Comparison of ENCODE assay signal across 10 cellular contexts in the genomic region with DNA sequence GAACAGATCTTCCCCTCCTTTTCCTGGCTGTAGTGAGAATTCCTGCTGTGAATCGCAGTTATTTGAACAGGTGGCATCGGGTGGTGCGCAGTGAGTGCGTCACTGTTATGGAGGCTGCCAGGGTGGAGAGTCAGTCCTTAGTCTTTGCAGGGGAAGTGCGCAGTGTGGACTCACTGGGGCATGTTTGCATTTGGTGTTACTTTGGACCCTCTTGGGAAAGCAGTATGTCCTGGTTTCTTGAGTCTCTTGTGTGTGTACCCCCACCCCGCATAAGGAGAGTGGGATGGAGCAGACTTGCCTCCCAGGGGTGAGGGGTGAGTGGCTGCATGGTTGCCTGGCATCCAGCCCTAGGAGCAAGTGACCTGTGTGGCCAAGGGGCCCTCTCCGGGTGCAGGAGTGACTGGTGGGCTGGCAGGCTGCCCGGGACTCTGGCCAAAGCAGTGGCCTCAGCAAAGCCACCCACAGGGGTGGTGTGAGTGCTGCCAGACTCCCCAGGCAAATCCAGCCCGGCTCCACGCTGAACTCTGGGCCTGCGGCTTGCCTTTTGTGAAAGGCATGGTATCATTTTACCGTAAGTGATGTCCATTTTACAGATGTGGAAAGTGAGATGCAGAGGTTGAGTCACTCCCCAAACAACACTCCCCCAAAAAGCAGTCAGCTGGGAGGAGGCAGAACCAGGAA. TPM values are rescaled to one million over a fixed set of nuclear protein-coding genes. Genes with fewer than 3 reads are reported as not detected.
DNase-seq lines count a peak whose midpoint lies in the region; ATAC-seq and TF ChIP-seq lines count a peak whose summit lies in the region.
"Had no signal": no experiment of that assay in that cellular context is flagged by ENCODE, and none has a peak within 500 bp of the region (broad histone marks: within the 10 kb centered on the region; RNA-seq: fewer than 3 reads in every experiment).

No MANE protein-coding gene starts in this region.

- H3K79me1 ChIP-seq in neuronal stem cell (ENCODE audit: low read depth, low read length) = no peaks in the 10 kb centered on the region

- no TSS peak for BruUV-seq in Calu3 (replicated peaks; lab: Mats Ljungman, UMichigan)

- no CpG with 5 or more reads among the region's 12 CpGs for WGBS in neuronal stem cell (ENCODE audit: extremely low coverage in 2 of 2, insufficient read length in 2 of 2, insufficient replicate concordance in 1 of 2), 2 donors

- peaks cover 44% of the 10 kb centered on the region for H3K4me1 Mint-ChIP-seq in Calu3 (ENCODE audit: low read depth, unreplicated experiment)
- H3K4me1 Mint-ChIP-seq: activated T-helper 17 cell treated with anti-CD3 and anti-CD28 coated beads, Interleukin-2, amount 50 U/mL, for 72 hours had no signal

- no peaks in the 10 kb centered on the region for H3K79me2 ChIP-seq in Karpas-422 (ENCODE audit: low read length)

- peak overlapping the region; percentile 64 for H2BK12ac ChIP-seq in neuronal stem cell (ENCODE audit: low read length)

- H3K4me1 ChIP-seq in neuronal stem cell (ENCODE audit: control insufficient read depth in 2 of 2, insufficient read depth in 1 of 2, low read depth in 1 of 2, low read length in 2 of 2) (peaks cover 0 to 23% of the 10 kb centered on the region in 2 donors), Karpas-422 (ENCODE audit: low read length) (no peaks in the 10 kb centered on the region)

- H2AFZ ChIP-seq in neuronal stem cell (ENCODE audit: low read length) = no peak overlapping the region
- H2AFZ ChIP-seq in Karpas-422 (ENCODE audit: low read length) = no peak overlapping the region

- H3K27me3 ChIP-seq in neuronal stem cell (ENCODE audit: control insufficient read depth in 3 of 3, insufficient read depth in 3 of 3, low read depth in 1 of 3, low read length in 3 of 3) (no peaks in the 10 kb centered on the region), Karpas-422 (ENCODE audit: low read length) (no peaks in the 10 kb centered on the region)

- peak overlapping the region; percentile 63 for H2BK120ac ChIP-seq in neuronal stem cell (ENCODE audit: low read depth, low read length)

- no peak for TF ChIP-seq CTCF in Calu3 (IDR thresholded peaks at IDR 0.05; ENCODE audit: unreplicated experiment)

- peak overlapping the region; percentile 93 for H4K8ac ChIP-seq in neuronal stem cell (ENCODE audit: low read depth, low read length)

- no peak overlapping the region for H3K4me3 Mint-ChIP-seq in Calu3 (ENCODE audit: low read depth, unreplicated experiment)
- H3K4me3 Mint-ChIP-seq: activated T-helper 17 cell treated with anti-CD3 and anti-CD28 coated beads, Interleukin-2, amount 50 U/mL, for 72 hours had no signal

- H3K36me3 Mint-ChIP-seq in Calu3 (ENCODE audit: insufficient read depth, unreplicated experiment) = peaks cover 63% of the 10 kb centered on the region

- H3K18ac ChIP-seq in neuronal stem cell (ENCODE audit: low read length) = peak overlapping the region; percentile 91

- H2BK15ac ChIP-seq in neuronal stem cell (ENCODE audit: low read length) = peak overlapping the region; percentile 50

- peaks cover 2% of the 10 kb centered on the region for H3K9me3 Mint-ChIP-seq in Calu3 (ENCODE audit: low read depth, unreplicated experiment)
- H3K9me3 Mint-ChIP-seq: activated T-helper 17 cell treated with anti-CD3 and anti-CD28 coated beads, Interleukin-2, amount 50 U/mL, for 72 hours had no signal

- H3K36me3 ChIP-seq in neuronal stem cell (replicated peaks in 1 of 2; ENCODE audit: control insufficient read depth in 2 of 2, insufficient read depth in 2 of 2, low read length in 2 of 2) (peaks cover 2 to 12% of the 10 kb centered on the region in 2 donors), Karpas-422 (ENCODE audit: insufficient read depth, low read length) (no peaks in the 10 kb centered on the region)

- H3K27me3 Mint-ChIP-seq in Calu3 (ENCODE audit: unreplicated experiment) = no peaks in the 10 kb centered on the region
- H3K27me3 Mint-ChIP-seq: activated T-helper 17 cell treated with anti-CD3 and anti-CD28 coated beads, Interleukin-2, amount 50 U/mL, for 72 hours had no signal

- intact Hi-C loops in Calu3 (cut with micrococcal nuclease; ENCODE audit: unreplicated experiment) = no loop called here

- H4K20me1 ChIP-seq in Karpas-422 (ENCODE audit: insufficient read depth, low read depth, low read length) = no peaks in the 10 kb centered on the region

- H2AK5ac ChIP-seq in neuronal stem cell (ENCODE audit: low read depth, low read length) = peak overlapping the region; percentile 94

- H4K91ac ChIP-seq in neuronal stem cell (ENCODE audit: low read depth, low read length, poor library complexity) = peak overlapping the region; percentile 47

- H3K4me3 ChIP-seq in neuronal stem cell (ENCODE audit: low read length in 2 of 2) = no peak overlapping the region
- no peak overlapping the region for H3K4me3 ChIP-seq in Karpas-422 (ENCODE audit: low read length)

- no peaks in the 10 kb centered on the region for H3K9me2 ChIP-seq in Karpas-422 (replicated peaks; ENCODE audit: insufficient read depth, low read length)

- H3K4me2 ChIP-seq in neuronal stem cell (ENCODE audit: insufficient read depth, low read length, poor library complexity, severe bottlenecking) = no peak overlapping the region
- H3K4me2 ChIP-seq in Karpas-422 (ENCODE audit: low read depth, low read length, poor library complexity, severe bottlenecking) = no peak overlapping the region

- H3K27ac ChIP-seq in epithelial cell of prostate (peak overlapping the region; percentile 90), neuronal stem cell (replicated peaks; ENCODE audit: low read length) (peak overlapping the region; percentile 93), Karpas-422 (ENCODE audit: low read length) (no peak overlapping the region)

- no peak overlapping the region for H3K14ac ChIP-seq in neuronal stem cell (ENCODE audit: low read length)

- H3K9me3 ChIP-seq in neuronal stem cell (replicated peaks in 1 of 2; ENCODE audit: control insufficient read depth in 2 of 2, insufficient read depth in 1 of 2, low read depth in 1 of 2, low read length in 2 of 2) = peaks cover 0 to 2% of the 10 kb centered on the region in 2 donors
- no peaks in the 10 kb centered on the region for H3K9me3 ChIP-seq in Karpas-422 (ENCODE audit: low read length)

- DNase-seq in Calu3 = peak; percentile 74
- DNase-seq in NCI-H460 (ENCODE audit: extremely low read depth, low read depth) = peak; percentile 45
- DNase-seq in epithelial cell of prostate (ENCODE audit: low read depth, low spot score) = no peak
- DNase-seq in neuronal stem cell (ENCODE audit: low spot score) = no peak
- no peak for DNase-seq in Karpas-422
- DNase-seq: NCI-H226 had no signal

- peak overlapping the region; percentile 38 for H3K27ac Mint-ChIP-seq in Calu3 (ENCODE audit: unreplicated experiment)
- H3K27ac Mint-ChIP-seq: activated T-helper 17 cell treated with anti-CD3 and anti-CD28 coated beads, Interleukin-2, amount 50 U/mL, for 72 hours had no signal

- CTCF ChIA-PET in Calu3 (lab: Charles Lee) = no interaction called here

- H3K23ac ChIP-seq in neuronal stem cell (ENCODE audit: low read depth, low read length, poor library complexity) = no peak overlapping the region

- H2BK5ac ChIP-seq in neuronal stem cell (ENCODE audit: low read length) = peak overlapping the region; percentile 55

- H3K9ac ChIP-seq in neuronal stem cell (ENCODE audit: low read depth, low read length, poor library complexity) = peak overlapping the region; percentile 56
- H3K9ac ChIP-seq in Karpas-422 (ENCODE audit: low read length) = no peak overlapping the region

- no peak overlapping the region for H3K4ac ChIP-seq in neuronal stem cell (ENCODE audit: low read length)

- no peak for ATAC-seq in GM18873 (IDR thresholded peaks at IDR 0.05; ENCODE audit: low FRiP score, unreplicated experiment)
- ATAC-seq in GM19467 (IDR thresholded peaks at IDR 0.05; ENCODE audit: unreplicated experiment) = no peak
- ATAC-seq in GM18498 (IDR thresholded peaks at IDR 0.05; ENCODE audit: unreplicated experiment) = no peak
- ATAC-seq: activated T-helper 17 cell treated with anti-CD3 and anti-CD28 coated beads, Interleukin-2, amount 50 U/mL, for 72 hours had no signal

RNA-seq across cellular contexts. Expression of gene DNASE1L3, which starts 46.4 kb away (rescaled TPM):
- not detected in 2 replicates for total RNA-seq in Calu3 (2022)
- total RNA-seq in NCI-H460 (2014; rRNA removed; shearing (Covaris generic)) = not detected in 2 replicates
- not detected in 2 replicates for polyA plus RNA-seq in NCI-H460 (2014; cell fraction: nucleus; rRNA removed)
- polyA plus RNA-seq in neuronal stem cell (2013, experiment 1 of 2) = not detected
- polyA plus RNA-seq in neuronal stem cell (2013, experiment 2 of 2) = not detected
- not detected in 2 replicates for total RNA-seq in Karpas-422 (2014; rRNA removed; shearing (Covaris generic); ENCODE audit: low replicate concordance)
- total RNA-seq: activated T-helper 17 cell treated with anti-CD3 and anti-CD28 coated beads, Interleukin-2, amount 50 U/mL, for 72 hours had no signal

Comparison
In these comparisons a context has a peak if more than half of its experiments do, and no peak if none do; other contexts are left out.
1. DNase-seq: peak in Calu3 (single experiment) and NCI-H460 (single experiment); none in epithelial cell of prostate (single experiment), neuronal stem cell (single experiment) and Karpas-422 (single experiment).